Comparison of ENCODE assay signal across 1 cellular context in genomic region chr4:124537971-124538370, GRCh38.
TF ChIP-seq lines count a peak whose summit lies in the region.

No MANE protein-coding gene starts in this region.

TF ChIP-seq in HepG2, 621 proteins besides CTCF, POLR2A, EP300 and RAD21 (continued from another document and continues in another):
- TF ChIP-seq ZNF607 (CRISPR knock-in tag; IDR thresholded peaks at IDR 0.05; ENCODE audit: borderline replicate concordance), result no peak
- no peak for TF ChIP-seq GPN1 (CRISPR knock-in tag; IDR thresholded peaks at IDR 0.05; ENCODE audit: borderline replicate concordance)
- peak; percentile 59; the same call in 1 of the 2 replicates for TF ChIP-seq MIXL1 (CRISPR knock-in tag; IDR thresholded peaks at IDR 0.05)
- TF ChIP-seq, protein P1, sequence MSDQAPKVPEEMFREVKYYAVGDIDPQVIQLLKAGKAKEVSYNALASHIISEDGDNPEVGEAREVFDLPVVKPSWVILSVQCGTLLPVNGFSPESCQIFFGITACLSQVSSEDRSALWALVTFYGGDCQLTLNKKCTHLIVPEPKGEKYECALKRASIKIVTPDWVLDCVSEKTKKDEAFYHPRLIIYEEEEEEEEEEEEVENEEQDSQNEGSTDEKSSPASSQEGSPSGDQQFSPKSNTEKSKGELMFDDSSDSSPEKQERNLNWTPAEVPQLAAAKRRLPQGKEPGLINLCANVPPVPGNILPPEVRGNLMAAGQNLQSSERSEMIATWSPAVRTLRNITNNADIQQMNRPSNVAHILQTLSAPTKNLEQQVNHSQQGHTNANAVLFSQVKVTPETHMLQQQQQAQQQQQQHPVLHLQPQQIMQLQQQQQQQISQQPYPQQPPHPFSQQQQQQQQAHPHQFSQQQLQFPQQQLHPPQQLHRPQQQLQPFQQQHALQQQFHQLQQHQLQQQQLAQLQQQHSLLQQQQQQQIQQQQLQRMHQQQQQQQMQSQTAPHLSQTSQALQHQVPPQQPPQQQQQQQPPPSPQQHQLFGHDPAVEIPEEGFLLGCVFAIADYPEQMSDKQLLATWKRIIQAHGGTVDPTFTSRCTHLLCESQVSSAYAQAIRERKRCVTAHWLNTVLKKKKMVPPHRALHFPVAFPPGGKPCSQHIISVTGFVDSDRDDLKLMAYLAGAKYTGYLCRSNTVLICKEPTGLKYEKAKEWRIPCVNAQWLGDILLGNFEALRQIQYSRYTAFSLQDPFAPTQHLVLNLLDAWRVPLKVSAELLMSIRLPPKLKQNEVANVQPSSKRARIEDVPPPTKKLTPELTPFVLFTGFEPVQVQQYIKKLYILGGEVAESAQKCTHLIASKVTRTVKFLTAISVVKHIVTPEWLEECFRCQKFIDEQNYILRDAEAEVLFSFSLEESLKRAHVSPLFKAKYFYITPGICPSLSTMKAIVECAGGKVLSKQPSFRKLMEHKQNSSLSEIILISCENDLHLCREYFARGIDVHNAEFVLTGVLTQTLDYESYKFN (CRISPR knock-in tag; conservative IDR thresholded peaks at IDR 0.05), result peak; percentile 51
- TF ChIP-seq NFE2 (CRISPR knock-in tag; IDR thresholded peaks at IDR 0.05), result no peak
- TF ChIP-seq, protein P2, sequence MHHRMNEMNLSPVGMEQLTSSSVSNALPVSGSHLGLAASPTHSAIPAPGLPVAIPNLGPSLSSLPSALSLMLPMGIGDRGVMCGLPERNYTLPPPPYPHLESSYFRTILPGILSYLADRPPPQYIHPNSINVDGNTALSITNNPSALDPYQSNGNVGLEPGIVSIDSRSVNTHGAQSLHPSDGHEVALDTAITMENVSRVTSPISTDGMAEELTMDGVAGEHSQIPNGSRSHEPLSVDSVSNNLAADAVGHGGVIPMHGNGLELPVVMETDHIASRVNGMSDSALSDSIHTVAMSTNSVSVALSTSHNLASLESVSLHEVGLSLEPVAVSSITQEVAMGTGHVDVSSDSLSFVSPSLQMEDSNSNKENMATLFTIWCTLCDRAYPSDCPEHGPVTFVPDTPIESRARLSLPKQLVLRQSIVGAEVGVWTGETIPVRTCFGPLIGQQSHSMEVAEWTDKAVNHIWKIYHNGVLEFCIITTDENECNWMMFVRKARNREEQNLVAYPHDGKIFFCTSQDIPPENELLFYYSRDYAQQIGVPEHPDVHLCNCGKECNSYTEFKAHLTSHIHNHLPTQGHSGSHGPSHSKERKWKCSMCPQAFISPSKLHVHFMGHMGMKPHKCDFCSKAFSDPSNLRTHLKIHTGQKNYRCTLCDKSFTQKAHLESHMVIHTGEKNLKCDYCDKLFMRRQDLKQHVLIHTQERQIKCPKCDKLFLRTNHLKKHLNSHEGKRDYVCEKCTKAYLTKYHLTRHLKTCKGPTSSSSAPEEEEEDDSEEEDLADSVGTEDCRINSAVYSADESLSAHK (CRISPR knock-in tag; IDR thresholded peaks at IDR 0.05; ENCODE audit: borderline replicate concordance), result no peak
- no peak for TF ChIP-seq ZNF780A (CRISPR knock-in tag; IDR thresholded peaks at IDR 0.05)
- no peak for TF ChIP-seq ZSCAN22 (CRISPR knock-in tag; IDR thresholded peaks at IDR 0.05)
- no peak for TF ChIP-seq MEIS2 (CRISPR knock-in tag; IDR thresholded peaks at IDR 0.05)
- no peak for TF ChIP-seq XRCC5 (optimal IDR thresholded peaks at IDR 0.05; ENCODE audit: low read length)
- TF ChIP-seq, protein P3, sequence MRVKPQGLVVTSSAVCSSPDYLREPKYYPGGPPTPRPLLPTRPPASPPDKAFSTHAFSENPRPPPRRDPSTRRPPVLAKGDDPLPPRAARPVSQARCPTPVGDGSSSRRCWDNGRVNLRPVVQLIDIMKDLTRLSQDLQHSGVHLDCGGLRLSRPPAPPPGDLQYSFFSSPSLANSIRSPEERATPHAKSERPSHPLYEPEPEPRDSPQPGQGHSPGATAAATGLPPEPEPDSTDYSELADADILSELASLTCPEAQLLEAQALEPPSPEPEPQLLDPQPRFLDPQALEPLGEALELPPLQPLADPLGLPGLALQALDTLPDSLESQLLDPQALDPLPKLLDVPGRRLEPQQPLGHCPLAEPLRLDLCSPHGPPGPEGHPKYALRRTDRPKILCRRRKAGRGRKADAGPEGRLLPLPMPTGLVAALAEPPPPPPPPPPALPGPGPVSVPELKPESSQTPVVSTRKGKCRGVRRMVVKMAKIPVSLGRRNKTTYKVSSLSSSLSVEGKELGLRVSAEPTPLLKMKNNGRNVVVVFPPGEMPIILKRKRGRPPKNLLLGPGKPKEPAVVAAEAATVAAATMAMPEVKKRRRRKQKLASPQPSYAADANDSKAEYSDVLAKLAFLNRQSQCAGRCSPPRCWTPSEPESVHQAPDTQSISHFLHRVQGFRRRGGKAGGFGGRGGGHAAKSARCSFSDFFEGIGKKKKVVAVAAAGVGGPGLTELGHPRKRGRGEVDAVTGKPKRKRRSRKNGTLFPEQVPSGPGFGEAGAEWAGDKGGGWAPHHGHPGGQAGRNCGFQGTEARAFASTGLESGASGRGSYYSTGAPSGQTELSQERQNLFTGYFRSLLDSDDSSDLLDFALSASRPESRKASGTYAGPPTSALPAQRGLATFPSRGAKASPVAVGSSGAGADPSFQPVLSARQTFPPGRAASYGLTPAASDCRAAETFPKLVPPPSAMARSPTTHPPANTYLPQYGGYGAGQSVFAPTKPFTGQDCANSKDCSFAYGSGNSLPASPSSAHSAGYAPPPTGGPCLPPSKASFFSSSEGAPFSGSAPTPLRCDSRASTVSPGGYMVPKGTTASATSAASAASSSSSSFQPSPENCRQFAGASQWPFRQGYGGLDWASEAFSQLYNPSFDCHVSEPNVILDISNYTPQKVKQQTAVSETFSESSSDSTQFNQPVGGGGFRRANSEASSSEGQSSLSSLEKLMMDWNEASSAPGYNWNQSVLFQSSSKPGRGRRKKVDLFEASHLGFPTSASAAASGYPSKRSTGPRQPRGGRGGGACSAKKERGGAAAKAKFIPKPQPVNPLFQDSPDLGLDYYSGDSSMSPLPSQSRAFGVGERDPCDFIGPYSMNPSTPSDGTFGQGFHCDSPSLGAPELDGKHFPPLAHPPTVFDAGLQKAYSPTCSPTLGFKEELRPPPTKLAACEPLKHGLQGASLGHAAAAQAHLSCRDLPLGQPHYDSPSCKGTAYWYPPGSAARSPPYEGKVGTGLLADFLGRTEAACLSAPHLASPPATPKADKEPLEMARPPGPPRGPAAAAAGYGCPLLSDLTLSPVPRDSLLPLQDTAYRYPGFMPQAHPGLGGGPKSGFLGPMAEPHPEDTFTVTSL (CRISPR knock-in tag; IDR thresholded peaks at IDR 0.05; ENCODE audit: borderline replicate concordance), result 0 out of 2 replicates have a peak, but pooled peaks have one; percentile 29
- peak; percentile 45; the same call in 1 of the 2 replicates for TF ChIP-seq ARID5B (CRISPR knock-in tag; IDR thresholded peaks at IDR 0.05)
- 0 out of 2 replicates have a peak, but pooled peaks have one; percentile 8 for TF ChIP-seq HNF4A (CRISPR knock-in tag; IDR thresholded peaks at IDR 0.05)
- TF ChIP-seq TEAD3 (CRISPR knock-in tag; optimal IDR thresholded peaks at IDR 0.05; ENCODE audit: borderline replicate concordance), result peak; percentile 13
- no peak for TF ChIP-seq NFE2L2 (IDR thresholded peaks at IDR 0.05; ENCODE audit: low read length)
- TF ChIP-seq ZNF670 (CRISPR knock-in tag; IDR thresholded peaks at IDR 0.05; ENCODE audit: borderline replicate concordance), result no peak
- TF ChIP-seq ZXDC (CRISPR knock-in tag; IDR thresholded peaks at IDR 0.05), result no peak
- no peak for TF ChIP-seq ZNF142 (CRISPR knock-in tag; IDR thresholded peaks at IDR 0.05)
- TF ChIP-seq ZNF224 (CRISPR knock-in tag; IDR thresholded peaks at IDR 0.05), result no peak
- peak; percentile 26; the same call in 1 of the 2 replicates for TF ChIP-seq GATAD2A (CRISPR knock-in tag; IDR thresholded peaks at IDR 0.05)
- TF ChIP-seq ZNF367 (CRISPR knock-in tag; IDR thresholded peaks at IDR 0.05; ENCODE audit: borderline replicate concordance), result no peak
- TF ChIP-seq ZBTB7A (CRISPR knock-in tag; IDR thresholded peaks at IDR 0.05), result no peak
- TF ChIP-seq TCF7L2 (IDR thresholded peaks at IDR 0.05; ENCODE audit: low read depth, low read length), result no peak
- no peak for TF ChIP-seq NR3C1 (CRISPR knock-in tag; IDR thresholded peaks at IDR 0.05)
- TF ChIP-seq BCL6 (CRISPR knock-in tag; IDR thresholded peaks at IDR 0.05), result peak; percentile 30; the same call in 1 of the 2 replicates
- TF ChIP-seq SAP130 (CRISPR knock-in tag; IDR thresholded peaks at IDR 0.05; ENCODE audit: low read depth), result 0 out of 2 replicates have a peak, but pooled peaks have one; percentile 30
- TF ChIP-seq KLF16 (CRISPR knock-in tag; IDR thresholded peaks at IDR 0.05), result no peak
- TF ChIP-seq TEAD2 (CRISPR knock-in tag; IDR thresholded peaks at IDR 0.05), result no peak
- TF ChIP-seq ELF3 (CRISPR knock-in tag; IDR thresholded peaks at IDR 0.05), result peak; percentile 21; the same call in 1 of the 2 replicates
- TF ChIP-seq SRY (CRISPR knock-in tag; IDR thresholded peaks at IDR 0.05), result no peak
- TF ChIP-seq KMT2B (CRISPR knock-in tag; IDR thresholded peaks at IDR 0.05), result no peak
- no peak for TF ChIP-seq KDM1A (CRISPR knock-in tag; IDR thresholded peaks at IDR 0.05)
- TF ChIP-seq ZNF205 (CRISPR knock-in tag; IDR thresholded peaks at IDR 0.05), result no peak
- no peak for TF ChIP-seq BORCS8-MEF2B (CRISPR knock-in tag; IDR thresholded peaks at IDR 0.05)
- peak; percentile 24; the same call in 1 of the 2 replicates for TF ChIP-seq NCOA2 (CRISPR knock-in tag; IDR thresholded peaks at IDR 0.05)
- TF ChIP-seq RORA (CRISPR knock-in tag; IDR thresholded peaks at IDR 0.05), result no peak
